In genomic region chr17:27400991-27401390, GRCh38 we compare ENCODE assay signal across 20 cellular contexts. TPM values are rescaled to one million over a fixed set of nuclear protein-coding genes. Genes with fewer than 3 reads are reported as not detected.
DNase-seq lines count a peak whose midpoint lies in the region; ATAC-seq and TF ChIP-seq lines count a peak whose summit lies in the region.
"Had no signal": no experiment of that assay in that cellular context is flagged by ENCODE, and none has a peak within 500 bp of the region (broad histone marks: within the 10 kb centered on the region; RNA-seq: fewer than 3 reads in every experiment).

No MANE protein-coding gene starts in this region.

- intact Hi-C loops in sciatic nerve (cut with DNase I): no loop called here

- H3K27ac Mint-ChIP-seq in activated CD8-positive, alpha-beta memory T cell treated with anti-CD3 and anti-CD28 coated beads, Interleukin-2, amount 10 ng/mL, durations not matched to agents 7 days and 5 days: no peak overlapping the region
- no peak overlapping the region for H3K27ac Mint-ChIP-seq in chondrocyte (ENCODE audit: unreplicated experiment)
- H3K27ac Mint-ChIP-seq: B cell; CD4-positive, alpha-beta memory T cell; HFFc6 had no signal

- H3K4me1 Mint-ChIP-seq in activated CD8-positive, alpha-beta memory T cell treated with anti-CD3 and anti-CD28 coated beads, Interleukin-2, amount 10 ng/mL, durations not matched to agents 7 days and 5 days: no peaks in the 10 kb centered on the region
- H3K4me1 Mint-ChIP-seq in chondrocyte (ENCODE audit: low read depth): peaks cover 21% of the 10 kb centered on the region
- H3K4me1 Mint-ChIP-seq: B cell; CD4-positive, alpha-beta memory T cell had no signal

- DNase-seq in activated CD8-positive, alpha-beta memory T cell treated with anti-CD3 and anti-CD28 coated beads for 24 hours: peak; percentile 50
- no peak for DNase-seq in activated CD8-positive, alpha-beta memory T cell treated with anti-CD3 and anti-CD28 coated beads, Interleukin-2, amount 10 ng/mL, durations not matched to agents 7 days and 5 days
- DNase-seq in chondrocyte (ENCODE audit: low spot score) (peak; percentile 51), sciatic nerve (ENCODE audit: low spot score) (peak; percentile 23), NCI-H1417 treated with DMSO at 0.1 percent for 48 hours (lab: John Stamatoyannopoulos, UW) (no peak)
- DNase-seq: C1 segment of cervical spinal cord; Calu3; CD4-positive, alpha-beta memory T cell; COR-L47; DMS53; DMS79 treated with DMSO at 0.1 percent for 48 hours; GF-D8; GOT3; HFFc6 had no signal

- H4K20me1 ChIP-seq in BLaER1: no peaks in the 10 kb centered on the region

- TF ChIP-seq CTCF in chondrocyte (IDR thresholded peaks at IDR 0.05): no peak

- H3K4me3 Mint-ChIP-seq in activated CD8-positive, alpha-beta memory T cell treated with anti-CD3 and anti-CD28 coated beads, Interleukin-2, amount 10 ng/mL, durations not matched to agents 7 days and 5 days: no peak overlapping the region
- H3K4me3 Mint-ChIP-seq in chondrocyte (ENCODE audit: unreplicated experiment): no peak overlapping the region
- H3K4me3 Mint-ChIP-seq: B cell; CD4-positive, alpha-beta memory T cell; HFFc6 had no signal

- CTCF ChIA-PET in activated CD8-positive, alpha-beta memory T cell treated with anti-CD3 and anti-CD28 coated beads, Interleukin-2, amount 10 ng/mL, durations not matched to agents 7 days and 5 days (lab: Charles Lee): interaction anchor here (1.2 kb wide), 1 partner anchor 199 kb away, joined by 3 read pairs; no protein-coding TSS in a partner anchor

- no peak for ATAC-seq in activated CD8-positive, alpha-beta memory T cell treated with anti-CD3 and anti-CD28 coated beads, Interleukin-2, amount 10 ng/mL, durations not matched to agents 7 days and 5 days
- no peak for ATAC-seq in sciatic nerve
- ATAC-seq in HG03354 (IDR thresholded peaks at IDR 0.05; ENCODE audit: poor library complexity, severe bottlenecking, unreplicated experiment): no peak
- no peak for ATAC-seq in HG02610 (IDR thresholded peaks at IDR 0.05; ENCODE audit: unreplicated experiment)

- H3K4me1 ChIP-seq in BLaER1: peaks cover 58% of the 10 kb centered on the region
- H3K4me1 ChIP-seq: HAP-1 had no signal

- peaks cover 6% of the 10 kb centered on the region; the same call in 1 of the 2 replicates for H3K9me3 ChIP-seq in BLaER1
- H3K9me3 ChIP-seq: HAP-1 had no signal

- H3K4me2 ChIP-seq in BLaER1: peak overlapping the region; percentile 81

- no peaks in the 10 kb centered on the region for H3K36me3 Mint-ChIP-seq in activated CD8-positive, alpha-beta memory T cell treated with anti-CD3 and anti-CD28 coated beads, Interleukin-2, amount 10 ng/mL, durations not matched to agents 7 days and 5 days
- H3K36me3 Mint-ChIP-seq in chondrocyte (ENCODE audit: low read depth): no peaks in the 10 kb centered on the region
- H3K36me3 Mint-ChIP-seq: CD4-positive, alpha-beta memory T cell had no signal

- peaks cover 22% of the 10 kb centered on the region for H3K27me3 Mint-ChIP-seq in activated CD8-positive, alpha-beta memory T cell treated with anti-CD3 and anti-CD28 coated beads, Interleukin-2, amount 10 ng/mL, durations not matched to agents 7 days and 5 days
- H3K27me3 Mint-ChIP-seq in chondrocyte (ENCODE audit: low read depth): no peaks in the 10 kb centered on the region

- H3K27ac ChIP-seq in BLaER1: peak overlapping the region; percentile 91
- H3K27ac ChIP-seq: 22Rv1 had no signal

- H3K9ac ChIP-seq in BLaER1: peak overlapping the region; percentile 69; the same call in 1 of the 2 replicates

- no peaks in the 10 kb centered on the region for H3K36me3 ChIP-seq in BLaER1
- H3K36me3 ChIP-seq: HAP-1 had no signal

- H3K4me3 ChIP-seq in BLaER1: peak overlapping the region; percentile 16; the same call in 1 of the 2 replicates
- H3K4me3 ChIP-seq: HAP-1 had no signal

- no peaks in the 10 kb centered on the region for H3K27me3 ChIP-seq in BLaER1

- no peaks in the 10 kb centered on the region for H3K9me3 Mint-ChIP-seq in activated CD8-positive, alpha-beta memory T cell treated with anti-CD3 and anti-CD28 coated beads, Interleukin-2, amount 10 ng/mL, durations not matched to agents 7 days and 5 days (ENCODE audit: low read depth)
- H3K9me3 Mint-ChIP-seq in chondrocyte (ENCODE audit: low read depth): no peaks in the 10 kb centered on the region
- H3K9me3 Mint-ChIP-seq: CD4-positive, alpha-beta memory T cell; HFFc6 had no signal

RNA-seq across cellular contexts. Expression of gene KSR1, which starts 55.3 kb away (rescaled TPM):
- total RNA-seq in activated CD8-positive, alpha-beta memory T cell treated with anti-CD3 and anti-CD28 coated beads, Interleukin-2, amount 10 ng/mL, durations not matched to agents 7 days and 5 days: 10 to 100 TPM; 56.6 to 70.4 TPM
- total RNA-seq in chondrocyte (52.9 to 60.6 TPM (median 59.3 TPM) in 3 replicates), sciatic nerve (82.2 TPM)

Comparison
In these comparisons a context has a peak if more than half of its experiments do, and no peak if none do; other contexts are left out.
1. DNase-seq: peak in activated CD8-positive, alpha-beta memory T cell treated with anti-CD3 and anti-CD28 coated beads for 24 hours (single experiment), chondrocyte (single experiment) and sciatic nerve (single experiment); none in activated CD8-positive, alpha-beta memory T cell treated with anti-CD3 and anti-CD28 coated beads, Interleukin-2, amount 10 ng/mL, durations not matched to agents 7 days and 5 days (single experiment) and NCI-H1417 treated with DMSO at 0.1 percent for 48 hours (single experiment).